ENCODE assay signal across 9 cellular contexts in the genomic region with DNA sequence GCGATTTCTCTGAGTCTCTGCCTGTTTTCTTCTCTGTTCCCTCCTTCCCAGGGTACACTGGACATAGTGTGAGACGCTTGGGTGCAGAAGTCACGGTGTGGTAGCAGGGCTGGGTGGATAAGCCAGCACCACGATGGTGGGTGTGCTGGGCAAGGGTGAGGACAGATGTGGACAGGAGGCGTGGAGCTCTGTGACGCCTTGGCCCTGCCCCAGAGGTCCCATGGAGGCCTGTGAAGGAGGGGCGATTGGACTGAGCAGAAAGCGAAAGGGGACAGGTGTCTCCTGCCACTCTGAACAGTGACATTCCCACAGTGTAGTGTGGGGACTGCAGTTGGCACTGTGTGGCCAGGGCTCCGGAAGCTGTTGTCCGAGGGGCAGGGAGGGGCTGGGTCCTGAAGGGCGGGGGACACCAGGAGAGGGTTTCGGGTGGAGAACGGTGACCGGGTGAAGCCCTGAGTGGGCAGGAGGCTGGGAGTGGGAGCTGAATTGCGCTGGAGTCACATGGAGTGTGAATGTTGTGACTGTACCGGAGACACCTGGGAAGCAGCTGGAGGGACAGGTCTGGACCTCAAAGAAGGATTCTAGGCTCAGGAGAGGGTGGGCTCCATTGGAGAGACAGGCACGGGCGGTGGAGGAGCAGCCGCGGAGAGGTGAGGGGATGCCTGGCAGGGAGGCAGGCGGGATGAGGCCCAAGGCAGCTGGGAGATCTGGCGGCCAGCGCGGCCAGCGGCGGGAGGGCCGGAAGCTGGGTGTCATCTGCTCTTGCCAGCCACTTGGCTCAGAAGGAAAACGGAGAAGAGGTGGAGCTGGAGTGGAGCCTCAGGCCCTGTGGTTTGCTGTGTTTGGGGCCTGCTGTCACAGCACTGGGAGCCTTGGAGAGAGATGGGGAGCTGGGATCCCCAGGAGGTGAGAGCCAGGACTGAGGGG. TPM values are rescaled to one million over a fixed set of nuclear protein-coding genes. Genes with fewer than 3 reads are reported as not detected.
A peak's percentile ranks its signal among the peaks of the same experiment; 100 is the strongest.
DNase-seq lines count a peak whose midpoint lies in the region; ATAC-seq and TF ChIP-seq lines count a peak whose summit lies in the region.
"Had no signal": no experiment of that assay in that cellular context is flagged by ENCODE, and none has a peak within 500 bp of the region (broad histone marks: within the 10 kb centered on the region; RNA-seq: fewer than 3 reads in every experiment).

No MANE protein-coding gene starts in this region.

- H3K27ac ChIP-seq in body of pancreas (peak overlapping the region; percentile 75 to 86 (median 82)), layer of hippocampus (ENCODE audit: low read depth, low read length) (peak overlapping the region; percentile 10), substantia nigra (ENCODE audit: low read depth, low read length, poor library complexity, severe bottlenecking) (peak overlapping the region; percentile 16)

- in situ Hi-C loops in GM13976 (cut with MboI; ENCODE audit: low sequenced_read_pairs, unreplicated experiment) = loop anchor here (25.0 kb wide), 1 partner anchor 470 kb away; the partner anchor contains the start of genes NPW and ZNF598

- H3K4me3 ChIP-seq in body of pancreas = no peak overlapping the region

- peaks cover 85% of the 10 kb centered on the region for H3K4me1 ChIP-seq in body of pancreas

- H3K27me3 Mint-ChIP-seq in HFFc6 (ENCODE audit: insufficient read depth) = peaks cover 11% of the 10 kb centered on the region
- no peaks in the 10 kb centered on the region for H3K27me3 Mint-ChIP-seq in stimulated activated memory B cell treated with anti-CD40 and anti-IgM and Interleukin-4, amounts not matched to agents 10 μg/mL and 1 μg/mL and 100 μg/mL, for 72 hours

- no peaks in the 10 kb centered on the region for H3K9me3 Mint-ChIP-seq in HFFc6
- no peaks in the 10 kb centered on the region for H3K9me3 Mint-ChIP-seq in stimulated activated memory B cell treated with anti-CD40 and anti-IgM and Interleukin-4, amounts not matched to agents 10 μg/mL and 1 μg/mL and 100 μg/mL, for 72 hours

- no peaks in the 10 kb centered on the region for H3K9me3 ChIP-seq in body of pancreas

- H3K36me3 Mint-ChIP-seq in HFFc6 (ENCODE audit: low read depth) = no peaks in the 10 kb centered on the region
- no peaks in the 10 kb centered on the region for H3K36me3 Mint-ChIP-seq in stimulated activated memory B cell treated with anti-CD40 and anti-IgM and Interleukin-4, amounts not matched to agents 10 μg/mL and 1 μg/mL and 100 μg/mL, for 72 hours

- intact Hi-C loops in body of pancreas (cut with DNase I) = no loop called here

- H3K4me1 Mint-ChIP-seq in HFFc6 (ENCODE audit: low read depth) = peaks cover 34% of the 10 kb centered on the region
- peaks cover 23% of the 10 kb centered on the region for H3K4me1 Mint-ChIP-seq in stimulated activated memory B cell treated with anti-CD40 and anti-IgM and Interleukin-4, amounts not matched to agents 10 μg/mL and 1 μg/mL and 100 μg/mL, for 72 hours

- TF ChIP-seq POLR2A in body of pancreas (IDR thresholded peaks at IDR 0.05) = peak in 2 of 3 donors; percentile 30 to 41

- WGBS in body of pancreas, 2 donors = 38 to 49% methylated on average over 21 to 28 of the region's 28 CpGs

- DNase-seq in HFFc6 = peak; percentile 83
- peak; percentile 48 to 77 (median 64) for DNase-seq in body of pancreas
- peak in 38 of 49 donors; percentile 18 to 77 (median 50) for DNase-seq in substantia nigra (lab: John Stamatoyannopoulos, UW)
- DNase-seq in GM13976 (ENCODE audit: low spot score) = no peak
- no peak for DNase-seq in NCI-H526 treated with DMSO at 0.1 percent for 48 hours (lab: John Stamatoyannopoulos, UW)
- DNase-seq: KG1 had no signal

- H3K27me3 ChIP-seq in body of pancreas (no peaks in the 10 kb centered on the region), layer of hippocampus (ENCODE audit: control insufficient read depth, insufficient read depth, low read length) (no peaks in the 10 kb centered on the region)

- peak overlapping the region; percentile 86 for H3K4me3 Mint-ChIP-seq in HFFc6
- no peak overlapping the region for H3K4me3 Mint-ChIP-seq in stimulated activated memory B cell treated with anti-CD40 and anti-IgM and Interleukin-4, amounts not matched to agents 10 μg/mL and 1 μg/mL and 100 μg/mL, for 72 hours

- no peak for TF ChIP-seq CTCF in HFFc6 (IDR thresholded peaks at IDR 0.05)
- TF ChIP-seq CTCF in body of pancreas (IDR thresholded peaks at IDR 0.05) = no peak
- TF ChIP-seq CTCF in GM13976 (IDR thresholded peaks at IDR 0.05; ENCODE audit: borderline replicate concordance, control extremely low read depth, extremely low read depth, insufficient read depth, missing control alignments) = no peak

- no peaks in the 10 kb centered on the region for H3K36me3 ChIP-seq in body of pancreas (replicated peaks in 1 of 2; ENCODE audit: insufficient read depth in 1 of 2, low read depth in 2 of 2)

- peak; percentile 35 for ATAC-seq in body of pancreas
- no peak for ATAC-seq in stimulated activated memory B cell treated with anti-CD40 and anti-IgM and Interleukin-4, amounts not matched to agents 10 μg/mL and 1 μg/mL and 100 μg/mL, for 72 hours
- no peak for ATAC-seq in GM18861 (IDR thresholded peaks at IDR 0.05; ENCODE audit: unreplicated experiment)

- H3K27ac Mint-ChIP-seq in HFFc6 = peak overlapping the region; percentile 97
- no peak overlapping the region for H3K27ac Mint-ChIP-seq in stimulated activated memory B cell treated with anti-CD40 and anti-IgM and Interleukin-4, amounts not matched to agents 10 μg/mL and 1 μg/mL and 100 μg/mL, for 72 hours

RNA-seq across cellular contexts. Expression of gene TBC1D24, which starts 7.5 kb away (rescaled TPM):
- 10 to 100 TPM; 15.8 to 30.3 (median 19.0) TPM for total RNA-seq in HFFc6 (2021; fragmentation: NEBNext Ultra II Directional; extraction: Animal tissue kit (Norgen Biotek cat#: 25700))
- total RNA-seq in body of pancreas = 10 to 100 TPM; 18.7 to 30.0 TPM

RNA-seq across cellular contexts. Expression of gene NTN3, which starts 11.3 kb away (rescaled TPM):
- total RNA-seq in HFFc6 (2021; fragmentation: NEBNext Ultra II Directional; extraction: Animal tissue kit (Norgen Biotek cat#: 25700)) = under 1 TPM; 0.22 to 0.47 (median 0.33) TPM
- not detected for total RNA-seq in body of pancreas

RNA-seq across cellular contexts. Expression of gene TEDC2, which starts 22.5 kb away (rescaled TPM):
- total RNA-seq in HFFc6 (2021; fragmentation: NEBNext Ultra II Directional; extraction: Animal tissue kit (Norgen Biotek cat#: 25700)) = 1 to 10 TPM; 3.6 to 8.3 (median 8.0) TPM
- total RNA-seq in body of pancreas = not detected

RNA-seq across cellular contexts. Expression of gene ATP6V0C, which starts 31.3 kb away (rescaled TPM):
- 100 to 1,000 TPM; 303 to 341 (median 309) TPM for total RNA-seq in HFFc6 (2021; fragmentation: NEBNext Ultra II Directional; extraction: Animal tissue kit (Norgen Biotek cat#: 25700))
- 10 to 100 TPM; 33.5 to 38.9 TPM for total RNA-seq in body of pancreas

RNA-seq across cellular contexts. Expression of gene AMDHD2, which starts 37.7 kb away (rescaled TPM):
- 10 to 100 TPM; 15.6 to 19.3 (median 18.6) TPM for total RNA-seq in HFFc6 (2021; fragmentation: NEBNext Ultra II Directional; extraction: Animal tissue kit (Norgen Biotek cat#: 25700))
- total RNA-seq in body of pancreas = 10 to 100 TPM; 13.7 to 33.6 TPM

Comparison
In these comparisons a context has a peak if more than half of its experiments do, and no peak if none do; other contexts are left out.
1. DNase-seq: peak in HFFc6 (single experiment), body of pancreas (4 of 4) and substantia nigra (38 of 49); none in GM13976 (single experiment) and NCI-H526 treated with DMSO at 0.1 percent for 48 hours (single experiment).
2. H3K27ac ChIP-seq: peak in every context shown above with its lines; median percentile 82 in body of pancreas; 16 in substantia nigra; 10 in layer of hippocampus.